In genomic region chr7:74083117-74083876, GRCh38 we compare ENCODE assay signal across 1 cellular context.
TF ChIP-seq lines count a peak whose summit lies in the region.

TSS of gene LIMK1 (plus strand) at chr7:74083804. CDS start at chr7:74083991, 187 bp downstream.

TF ChIP-seq in HEK293, 187 proteins besides CTCF, POLR2A, EP300 and RAD21 (continued from another document):
- TF ChIP-seq ZNF555 (tag by site-specific recombination; conservative IDR thresholded peaks at IDR 0.05) (no peak), ZNF24 (tag by site-specific recombination; IDR thresholded peaks at IDR 0.05) (peak; percentile 88), ZNF645 (tag by site-specific recombination; IDR thresholded peaks at IDR 0.05) (no peak), GLIS1 (tag by site-specific recombination; IDR thresholded peaks at IDR 0.05) (peak; percentile 37; the same call in 1 of the 2 replicates), ZFP3 (tag by site-specific recombination; IDR thresholded peaks at IDR 0.05; ENCODE audit: low read depth) (no peak), REPIN1 (tag by site-specific recombination; IDR thresholded peaks at IDR 0.05; ENCODE audit: low read depth) (no peak), ZNF530 (tag by site-specific recombination; IDR thresholded peaks at IDR 0.05; ENCODE audit: low read depth) (no peak), SP2 (tag by site-specific recombination; IDR thresholded peaks at IDR 0.05) (no peak), ZNF776 (tag by site-specific recombination; IDR thresholded peaks at IDR 0.05; ENCODE audit: borderline replicate concordance) (no peak), ZNF404 (tag by site-specific recombination; IDR thresholded peaks at IDR 0.05) (no peak), ZNF350 (tag by site-specific recombination; IDR thresholded peaks at IDR 0.05) (no peak), ZNF510 (tag by site-specific recombination; IDR thresholded peaks at IDR 0.05; ENCODE audit: insufficient replicate concordance) (no peak), ZNF548 (tag by site-specific recombination; IDR thresholded peaks at IDR 0.05) (no peak), ZNF596 (tag by site-specific recombination; IDR thresholded peaks at IDR 0.05) (no peak), KLF1 (tag by site-specific recombination; IDR thresholded peaks at IDR 0.05) (0 out of 2 replicates have a peak, but pooled peaks have one; percentile 39), ZSCAN16 (tag by site-specific recombination; IDR thresholded peaks at IDR 0.05) (no peak), ZNF202 (tag by site-specific recombination; IDR thresholded peaks at IDR 0.05; ENCODE audit: borderline replicate concordance) (no peak), ZNF248 (tag by site-specific recombination; IDR thresholded peaks at IDR 0.05) (no peak), ZFP69B (tag by site-specific recombination; IDR thresholded peaks at IDR 0.05) (no peak), ZNF19 (tag by site-specific recombination; IDR thresholded peaks at IDR 0.05; ENCODE audit: low read depth) (no peak), KLF10 (tag by site-specific recombination; IDR thresholded peaks at IDR 0.05) (peak; percentile 55; the same call in 1 of the 2 replicates), ZNF214 (tag by site-specific recombination; IDR thresholded peaks at IDR 0.05; ENCODE audit: borderline replicate concordance) (no peak), ZNF324 (tag by site-specific recombination; IDR thresholded peaks at IDR 0.05) (no peak), HIC1 (tag by site-specific recombination; IDR thresholded peaks at IDR 0.05) (no peak), ZBTB8A (tag by site-specific recombination; IDR thresholded peaks at IDR 0.05) (no peak), ZNF571 (tag by site-specific recombination; IDR thresholded peaks at IDR 0.05) (no peak), ZNF23 (tag by site-specific recombination; IDR thresholded peaks at IDR 0.05; ENCODE audit: borderline replicate concordance) (no peak), ZNF174 (tag by site-specific recombination; IDR thresholded peaks at IDR 0.05) (no peak)
- TF ChIP-seq, protein P1, sequence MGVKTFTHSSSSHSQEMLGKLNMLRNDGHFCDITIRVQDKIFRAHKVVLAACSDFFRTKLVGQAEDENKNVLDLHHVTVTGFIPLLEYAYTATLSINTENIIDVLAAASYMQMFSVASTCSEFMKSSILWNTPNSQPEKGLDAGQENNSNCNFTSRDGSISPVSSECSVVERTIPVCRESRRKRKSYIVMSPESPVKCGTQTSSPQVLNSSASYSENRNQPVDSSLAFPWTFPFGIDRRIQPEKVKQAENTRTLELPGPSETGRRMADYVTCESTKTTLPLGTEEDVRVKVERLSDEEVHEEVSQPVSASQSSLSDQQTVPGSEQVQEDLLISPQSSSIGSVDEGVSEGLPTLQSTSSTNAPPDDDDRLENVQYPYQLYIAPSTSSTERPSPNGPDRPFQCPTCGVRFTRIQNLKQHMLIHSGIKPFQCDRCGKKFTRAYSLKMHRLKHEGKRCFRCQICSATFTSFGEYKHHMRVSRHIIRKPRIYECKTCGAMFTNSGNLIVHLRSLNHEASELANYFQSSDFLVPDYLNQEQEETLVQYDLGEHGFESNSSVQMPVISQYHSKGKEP (tag by site-specific recombination; IDR thresholded peaks at IDR 0.05) = no peak
- TF ChIP-seq, protein P2, sequence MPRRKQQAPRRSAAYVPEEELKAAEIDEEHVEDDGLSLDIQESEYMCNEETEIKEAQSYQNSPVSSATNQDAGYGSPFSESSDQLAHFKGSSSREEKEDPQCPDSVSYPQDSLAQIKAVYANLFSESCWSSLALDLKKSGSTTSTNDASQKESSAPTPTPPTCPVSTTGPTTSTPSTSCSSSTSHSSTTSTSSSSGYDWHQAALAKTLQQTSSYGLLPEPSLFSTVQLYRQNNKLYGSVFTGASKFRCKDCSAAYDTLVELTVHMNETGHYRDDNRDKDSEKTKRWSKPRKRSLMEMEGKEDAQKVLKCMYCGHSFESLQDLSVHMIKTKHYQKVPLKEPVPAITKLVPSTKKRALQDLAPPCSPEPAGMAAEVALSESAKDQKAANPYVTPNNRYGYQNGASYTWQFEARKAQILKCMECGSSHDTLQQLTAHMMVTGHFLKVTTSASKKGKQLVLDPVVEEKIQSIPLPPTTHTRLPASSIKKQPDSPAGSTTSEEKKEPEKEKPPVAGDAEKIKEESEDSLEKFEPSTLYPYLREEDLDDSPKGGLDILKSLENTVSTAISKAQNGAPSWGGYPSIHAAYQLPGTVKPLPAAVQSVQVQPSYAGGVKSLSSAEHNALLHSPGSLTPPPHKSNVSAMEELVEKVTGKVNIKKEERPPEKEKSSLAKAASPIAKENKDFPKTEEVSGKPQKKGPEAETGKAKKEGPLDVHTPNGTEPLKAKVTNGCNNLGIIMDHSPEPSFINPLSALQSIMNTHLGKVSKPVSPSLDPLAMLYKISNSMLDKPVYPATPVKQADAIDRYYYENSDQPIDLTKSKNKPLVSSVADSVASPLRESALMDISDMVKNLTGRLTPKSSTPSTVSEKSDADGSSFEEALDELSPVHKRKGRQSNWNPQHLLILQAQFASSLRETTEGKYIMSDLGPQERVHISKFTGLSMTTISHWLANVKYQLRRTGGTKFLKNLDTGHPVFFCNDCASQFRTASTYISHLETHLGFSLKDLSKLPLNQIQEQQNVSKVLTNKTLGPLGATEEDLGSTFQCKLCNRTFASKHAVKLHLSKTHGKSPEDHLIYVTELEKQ (tag by site-specific recombination; IDR thresholded peaks at IDR 0.05; ENCODE audit: borderline replicate concordance) = no peak
- TF ChIP-seq, protein P3, sequence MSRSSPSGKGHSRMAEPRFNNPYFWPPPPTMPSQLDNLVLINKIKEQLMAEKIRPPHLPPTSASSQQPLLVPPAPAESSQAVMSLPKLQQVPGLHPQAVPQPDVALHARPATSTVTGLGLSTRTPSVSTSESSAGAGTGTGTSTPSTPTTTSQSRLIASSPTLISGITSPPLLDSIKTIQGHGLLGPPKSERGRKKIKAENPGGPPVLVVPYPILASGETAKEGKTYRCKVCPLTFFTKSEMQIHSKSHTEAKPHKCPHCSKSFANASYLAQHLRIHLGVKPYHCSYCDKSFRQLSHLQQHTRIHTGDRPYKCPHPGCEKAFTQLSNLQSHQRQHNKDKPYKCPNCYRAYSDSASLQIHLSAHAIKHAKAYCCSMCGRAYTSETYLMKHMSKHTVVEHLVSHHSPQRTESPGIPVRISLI (tag by site-specific recombination; IDR thresholded peaks at IDR 0.05) = no peak
- TF ChIP-seq, protein P4, sequence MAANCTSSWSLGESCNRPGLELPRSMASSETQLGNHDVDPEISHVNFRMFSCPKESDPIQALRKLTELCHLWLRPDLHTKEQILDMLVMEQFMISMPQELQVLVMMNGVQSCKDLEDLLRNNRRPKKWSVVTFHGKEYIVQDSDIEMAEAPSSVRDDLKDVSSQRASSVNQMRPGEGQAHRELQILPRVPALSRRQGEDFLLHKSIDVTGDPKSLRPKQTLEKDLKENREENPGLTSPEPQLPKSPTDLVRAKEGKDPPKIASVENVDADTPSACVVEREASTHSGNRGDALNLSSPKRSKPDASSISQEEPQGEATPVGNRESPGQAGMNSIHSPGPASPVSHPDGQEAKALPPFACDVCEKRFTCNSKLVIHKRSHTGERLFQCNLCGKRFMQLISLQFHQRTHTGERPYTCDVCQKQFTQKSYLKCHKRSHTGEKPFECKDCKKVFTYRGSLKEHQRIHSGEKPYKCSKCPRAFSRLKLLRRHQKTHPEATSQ (tag by site-specific recombination; IDR thresholded peaks at IDR 0.05) = no peak
